In genomic region chr11:33540946-33541915, GRCh38 we compare ENCODE assay signal across 28 cellular contexts.
DNase-seq lines count a peak whose midpoint lies in the region; ATAC-seq and TF ChIP-seq lines count a peak whose summit lies in the region.
"Had no signal": no experiment of that assay in that cellular context is flagged by ENCODE, and none has a peak within 500 bp of the region (broad histone marks: within the 10 kb centered on the region; RNA-seq: fewer than 3 reads in every experiment).

No MANE protein-coding gene starts in this region.

- H3K27ac ChIP-seq in OCI-LY7 (ENCODE audit: low read depth, low read length, poor library complexity, severe bottlenecking) (peak overlapping the region; percentile 76), neutrophil (peak overlapping the region; percentile 79)
- H3K27ac ChIP-seq: A549, C4-2B, HL-60, PC-9, SJCRH30 had no signal

- DNase-seq in GM10266 (ENCODE audit: extremely low spot score) (peak; percentile 25), GM13977 (ENCODE audit: low spot score) (peak; percentile 42), OCI-LY7 (ENCODE audit: low spot score) (peak; percentile 63)
- no peak for DNase-seq in activated naive CD4-positive, alpha-beta T cell treated with anti-CD3 and anti-CD28 coated beads, Interleukin-2, amount 50 U/mL, for 16 hours
- DNase-seq: AML-193; CD8-positive, alpha-beta memory T cell; DMS 273 treated with DMSO at 0.1 percent for 48 hours; DMS79; EL; GDM1; GM23248; H7; NCI-H1092; NCI-H1417 treated with DMSO at 0.1 percent for 48 hours; NCI-H187; NCI-H2081 treated with DMSO at 0.1 percent for 48 hours; NCI-H2171 treated with DMSO at 0.1 percent for 48 hours; NCI-H524; NCI-H748 treated with DMSO at 0.1 percent for 48 hours; PC-9; SJCRH30 had no signal

- H3K27me3 ChIP-seq in neutrophil, result no peaks in the 10 kb centered on the region
- H3K27me3 ChIP-seq: SJCRH30 had no signal

- H3K9me2 ChIP-seq in OCI-LY7 (ENCODE audit: insufficient read depth, low read length), result no peaks in the 10 kb centered on the region

- H3K9me3 ChIP-seq in OCI-LY7 (ENCODE audit: low read length) (no peaks in the 10 kb centered on the region; the same call in 1 of the 2 replicates), neutrophil (no peaks in the 10 kb centered on the region)
- H3K9me3 ChIP-seq: A549, SJCRH30 had no signal

- H3K36me3 ChIP-seq in OCI-LY7 (ENCODE audit: insufficient read depth, low read length) (peaks cover 56% of the 10 kb centered on the region), neutrophil (no peaks in the 10 kb centered on the region)
- H3K36me3 ChIP-seq: SJCRH30 had no signal

- H3K4me3 ChIP-seq in OCI-LY7 (ENCODE audit: low read depth, low read length, poor library complexity, severe bottlenecking) (peak overlapping the region; percentile 44), neutrophil (ENCODE audit: low read depth in 1 of 2, low read length in 1 of 2) (no peak overlapping the region)
- H3K4me3 ChIP-seq: A549, GM23248, PC-9, SJCRH30 had no signal

- H3K4me2 ChIP-seq in OCI-LY7 (ENCODE audit: low read length), result peak overlapping the region; percentile 56
- H3K4me2 ChIP-seq: A549, PC-9 had no signal

- CTCF ChIA-PET in OCI-LY7 (lab: Charles Lee; ENCODE audit: unreplicated experiment), result no interaction called here

- intact Hi-C loops in OCI-LY7 (cut with micrococcal nuclease; ENCODE audit: unreplicated experiment), result loop anchor here (2.0 to 10.0 kb wide), 4 partner anchors 62 to 376 kb away; partner anchors contain the start of genes CSTF3 and KIAA1549L

- 0 out of 2 replicates have a peak overlapping the region, but pooled peaks have one; percentile 41 for H2AFZ ChIP-seq in OCI-LY7 (ENCODE audit: low read length)
- H2AFZ ChIP-seq: GM23248, PC-9 had no signal

- no peaks in the 10 kb centered on the region; the same call in 1 of the 2 replicates for H4K20me1 ChIP-seq in OCI-LY7 (ENCODE audit: insufficient read depth, low read length)

- TF ChIP-seq CTCF in GM10266 (IDR thresholded peaks at IDR 0.05; ENCODE audit: control insufficient read depth, insufficient read depth, low read depth, missing control alignments) (no peak), GM13977 (IDR thresholded peaks at IDR 0.05; ENCODE audit: extremely low read depth, insufficient read depth, missing control alignments) (no peak), OCI-LY7 (conservative IDR thresholded peaks at IDR 0.05; ENCODE audit: low read length) (no peak), neutrophil (IDR thresholded peaks at IDR 0.05) (no peak)

- H3K4me1 ChIP-seq in OCI-LY7 (ENCODE audit: insufficient read depth, low read length, poor library complexity, severe bottlenecking), result peaks cover 50% of the 10 kb centered on the region
- H3K4me1 ChIP-seq in neutrophil (ENCODE audit: control insufficient read depth in 1 of 2, insufficient read depth in 1 of 2, low read depth in 1 of 2, low read length in 1 of 2), result peaks cover 67 to 79% of the 10 kb centered on the region in 2 experiments
- H3K4me1 ChIP-seq: A549, SJCRH30 had no signal

- ATAC-seq in GM21717 (IDR thresholded peaks at IDR 0.05; ENCODE audit: unreplicated experiment) (no peak), GM21825 (IDR thresholded peaks at IDR 0.05; ENCODE audit: unreplicated experiment) (no peak)
- ATAC-seq: A549, Right ventricle myocardium inferior had no signal

- POLR2A ChIA-PET in OCI-LY7 (lab: Charles Lee), result interaction anchor here (1.3 kb wide), 1 partner anchor 161 kb away, joined by 3 read pairs; no protein-coding TSS in a partner anchor

- H3K79me2 ChIP-seq in OCI-LY7 (ENCODE audit: insufficient read depth, low read depth, low read length), result peaks cover 35% of the 10 kb centered on the region; the same call in 1 of the 2 replicates

- in situ Hi-C loops in GM13977 (cut with MboI; ENCODE audit: low pct_unique_long_range_greater_than_20kb, low sequenced_read_pairs, unreplicated experiment), result no loop called here

- no TSS peak for BruUV-seq in OCI-LY7 (replicated peaks; lab: Mats Ljungman, UMichigan)
